In genomic region chr5:78537406-78537805, GRCh38 we compare ENCODE assay signal across 12 cellular contexts.
A peak's percentile ranks its signal among the peaks of the same experiment; 100 is the strongest.
DNase-seq lines count a peak whose midpoint lies in the region; TF ChIP-seq lines count a peak whose summit lies in the region.
"Had no signal": no experiment of that assay in that cellular context is flagged by ENCODE, and none has a peak within 500 bp of the region (broad histone marks: within the 10 kb centered on the region; RNA-seq: fewer than 3 reads in every experiment).

No MANE protein-coding gene starts in this region.

- H2BK5ac ChIP-seq in mesenchymal stem cell (ENCODE audit: low read depth, low read length, poor library complexity, severe bottlenecking) = no peak overlapping the region

- peaks cover 19% of the 10 kb centered on the region for H3K36me3 Mint-ChIP-seq in endodermal cell (ENCODE audit: low read depth)
- no peaks in the 10 kb centered on the region for H3K36me3 Mint-ChIP-seq in neural progenitor cell
- H3K36me3 Mint-ChIP-seq: CD4-positive, CD25-positive, alpha-beta regulatory T cell had no signal

- no peak for TF ChIP-seq CTCF in cardiac muscle cell (IDR thresholded peaks at IDR 0.05; ENCODE audit: low read depth, low read length)
- no peak for TF ChIP-seq CTCF in endodermal cell (conservative IDR thresholded peaks at IDR 0.05)
- TF ChIP-seq CTCF in neural progenitor cell (IDR thresholded peaks at IDR 0.05) = no peak

- H3K27ac Mint-ChIP-seq in endodermal cell (peak overlapping the region; percentile 69), neural progenitor cell (no peak overlapping the region)
- H3K27ac Mint-ChIP-seq: CD4-positive, CD25-positive, alpha-beta regulatory T cell had no signal

- H2BK120ac ChIP-seq in mesenchymal stem cell (ENCODE audit: low read depth, low read length) = no peak overlapping the region

- H3K9me3 Mint-ChIP-seq in endodermal cell (no peaks in the 10 kb centered on the region), neural progenitor cell (no peaks in the 10 kb centered on the region)

- H3K27me3 Mint-ChIP-seq in endodermal cell (ENCODE audit: insufficient read depth) (no peaks in the 10 kb centered on the region), neural progenitor cell (ENCODE audit: insufficient read depth, low read depth) (no peaks in the 10 kb centered on the region)

- H3K27me3 ChIP-seq in cardiac muscle cell = no peaks in the 10 kb centered on the region
- no peaks in the 10 kb centered on the region for H3K27me3 ChIP-seq in endodermal cell (ENCODE audit: control insufficient read depth, insufficient read depth, low read length, poor library complexity, severe bottlenecking)
- no peaks in the 10 kb centered on the region for H3K27me3 ChIP-seq in mesenchymal stem cell (ENCODE audit: control insufficient read depth in 1 of 2, insufficient read depth in 1 of 2, low read length in 2 of 2)
- no peaks in the 10 kb centered on the region for H3K27me3 ChIP-seq in neural progenitor cell
- H3K27me3 ChIP-seq: BLaER1 had no signal

- no peak overlapping the region for H3K14ac ChIP-seq in mesenchymal stem cell (ENCODE audit: low read length in 2 of 2)

- no peak overlapping the region for H3K4ac ChIP-seq in mesenchymal stem cell (ENCODE audit: low read depth in 1 of 2, low read length in 2 of 2)

- H3K9me3 ChIP-seq in cardiac muscle cell (ENCODE audit: low read depth) = no peaks in the 10 kb centered on the region
- H3K9me3 ChIP-seq in endodermal cell (ENCODE audit: control insufficient read depth, low read length) = no peaks in the 10 kb centered on the region
- no peaks in the 10 kb centered on the region for H3K9me3 ChIP-seq in mesenchymal stem cell (ENCODE audit: control insufficient read depth, low read length)
- H3K9me3 ChIP-seq in neural progenitor cell (ENCODE audit: low read depth) = no peaks in the 10 kb centered on the region
- H3K9me3 ChIP-seq: BLaER1 had no signal

- H2AFZ ChIP-seq in mesenchymal stem cell (ENCODE audit: low read depth, low read length) (no peak overlapping the region), neural progenitor cell (replicated peaks) (no peak overlapping the region)
- H2AFZ ChIP-seq: GM23248 had no signal

- H3K4me2 ChIP-seq in mesenchymal stem cell (ENCODE audit: low read length, poor library complexity, severe bottlenecking) (no peak overlapping the region), neural progenitor cell (no peak overlapping the region)
- H3K4me2 ChIP-seq: BLaER1 had no signal

- H2BK12ac ChIP-seq in mesenchymal stem cell (ENCODE audit: low read length in 2 of 2) = no peak overlapping the region

- H3K27ac ChIP-seq in cardiac muscle cell (peak overlapping the region; percentile 31), endodermal cell (ENCODE audit: low read depth, low read length) (no peak overlapping the region), mesenchymal stem cell (ENCODE audit: low read length, poor library complexity, severe bottlenecking) (no peak overlapping the region), neural progenitor cell (no peak overlapping the region)
- H3K27ac ChIP-seq: BLaER1, GM23248 had no signal

- 80 to 91% methylated on average over 2 to 5 of the region's 5 CpGs for WGBS in endodermal cell (ENCODE audit: insufficient coverage in 1 of 2, insufficient read length in 1 of 2), 2 experiments
- 96% methylated on average over 5 of the region's 5 CpGs for WGBS in mesenchymal stem cell

- no peak overlapping the region for H3K18ac ChIP-seq in mesenchymal stem cell (ENCODE audit: low read depth in 1 of 2, low read length in 2 of 2)

- H3K9ac ChIP-seq in endodermal cell (ENCODE audit: extremely low read depth, low read length, poor library complexity, severe bottlenecking) = no peak overlapping the region
- peak overlapping the region; percentile 54 for H3K9ac ChIP-seq in mesenchymal stem cell (ENCODE audit: low read length)
- H3K9ac ChIP-seq in neural progenitor cell = no peak overlapping the region
- H3K9ac ChIP-seq: BLaER1, GM23248 had no signal

- peaks cover 4% of the 10 kb centered on the region for H3K79me2 ChIP-seq in neural progenitor cell (ENCODE audit: low read depth)

- H3K4me1 Mint-ChIP-seq in endodermal cell (peaks cover 56% of the 10 kb centered on the region), neural progenitor cell (peaks cover 35% of the 10 kb centered on the region)
- H3K4me1 Mint-ChIP-seq: CD4-positive, CD25-positive, alpha-beta regulatory T cell had no signal

- no peak overlapping the region for H3K4me3 Mint-ChIP-seq in endodermal cell
- H3K4me3 Mint-ChIP-seq in neural progenitor cell = no peak overlapping the region
- H3K4me3 Mint-ChIP-seq: CD4-positive, CD25-positive, alpha-beta regulatory T cell had no signal

- H2BK15ac ChIP-seq in mesenchymal stem cell (ENCODE audit: low read depth, poor library complexity, severe bottlenecking) = no peak overlapping the region

- H3K4me3 ChIP-seq in cardiac muscle cell = no peak overlapping the region
- no peak overlapping the region for H3K4me3 ChIP-seq in endodermal cell (ENCODE audit: low read length)
- H3K4me3 ChIP-seq in mesenchymal stem cell (ENCODE audit: insufficient read depth in 1 of 2, low read depth in 1 of 2, low read length in 2 of 2) = no peak overlapping the region
- no peak overlapping the region for H3K4me3 ChIP-seq in neural progenitor cell
- H3K4me3 ChIP-seq: BLaER1, GM12878, GM23248 had no signal

- intact Hi-C loops in cardiac septum (cut with DNase I) = loop anchor here (5.0 kb wide), 2 partner anchors 70 to 430 kb away; no protein-coding TSS in a partner anchor

- H3F3A ChIP-seq in neural progenitor cell (ENCODE audit: low read depth) = no peaks in the 10 kb centered on the region

- peaks cover 6% of the 10 kb centered on the region for H4K20me1 ChIP-seq in neural progenitor cell (ENCODE audit: low read depth)
- H4K20me1 ChIP-seq: BLaER1 had no signal

- DNase-seq in cardiac muscle cell (ENCODE audit: low read depth in 1 of 2, low spot score in 1 of 2) = no peak
- no peak for DNase-seq in cardiac septum (ENCODE audit: low spot score)
- DNase-seq in endodermal cell = no peak
- no peak for DNase-seq in mesenchymal stem cell
- DNase-seq in mucosa of gallbladder (ENCODE audit: low spot score) = no peak
- no peak for DNase-seq in activated T-cell treated with anti-CD3 and anti-CD28 coated beads for 4 hours
- DNase-seq in neural progenitor cell (ENCODE audit: low spot score) = no peak
- no peak for DNase-seq in activated effector memory CD4-positive, alpha-beta T cell treated with Interleukin-2 at 50 U/mL for 16 hours
- DNase-seq: CD4-positive, CD25-positive, alpha-beta regulatory T cell had no signal

- peaks cover 27% of the 10 kb centered on the region for H3K79me1 ChIP-seq in mesenchymal stem cell (replicated peaks; ENCODE audit: low read length, poor library complexity, severe bottlenecking)

- H3K4me1 ChIP-seq in cardiac muscle cell (ENCODE audit: low read depth) (peaks cover 66% of the 10 kb centered on the region), endodermal cell (ENCODE audit: control insufficient read depth, insufficient read depth, low read length) (peaks cover 10% of the 10 kb centered on the region), mesenchymal stem cell (ENCODE audit: control insufficient read depth, insufficient read depth, low read depth, low read length) (peaks cover 15% of the 10 kb centered on the region), neural progenitor cell (peaks cover 20% of the 10 kb centered on the region)

- H3K36me3 ChIP-seq in cardiac muscle cell (peaks cover 3% of the 10 kb centered on the region), endodermal cell (ENCODE audit: control insufficient read depth, insufficient read depth, low read length) (peaks cover 21% of the 10 kb centered on the region), mesenchymal stem cell (ENCODE audit: control insufficient read depth in 1 of 2, insufficient read depth in 2 of 2, low read depth in 1 of 2, low read length in 2 of 2) (no peaks in the 10 kb centered on the region), neural progenitor cell (no peaks in the 10 kb centered on the region)
- H3K36me3 ChIP-seq: BLaER1 had no signal

- H4K8ac ChIP-seq in mesenchymal stem cell (ENCODE audit: low read length) = no peak overlapping the region

- H4K91ac ChIP-seq in mesenchymal stem cell (ENCODE audit: low read length) = no peak overlapping the region

- H2AK5ac ChIP-seq in mesenchymal stem cell (ENCODE audit: low read length, severe bottlenecking) = no peak overlapping the region

- no peak overlapping the region for H3K23ac ChIP-seq in mesenchymal stem cell (ENCODE audit: low read length in 2 of 2)
